ENCODE assay signal across 8 cellular contexts in genomic region chr3:139202226-139202958, GRCh38.
DNase-seq lines count a peak whose midpoint lies in the region; ATAC-seq and TF ChIP-seq lines count a peak whose summit lies in the region.

No MANE protein-coding gene starts in this region.

- H3K36me3 Mint-ChIP-seq in CD8-positive, alpha-beta T cell, result no peaks in the 10 kb centered on the region

- no peaks in the 10 kb centered on the region for H3K27me3 ChIP-seq in heart right ventricle
- H3K27me3 ChIP-seq in CD8-positive, alpha-beta T cell (ENCODE audit: insufficient read depth, low read length), result peaks cover 3% of the 10 kb centered on the region

- peak in 5 of 9 donors; percentile 12 to 32 (median 26) for TF ChIP-seq CTCF in heart right ventricle (IDR thresholded peaks at IDR 0.05)
- no peak for TF ChIP-seq CTCF in CD8-positive, alpha-beta T cell (IDR thresholded peaks at IDR 0.05)

- no peaks in the 10 kb centered on the region for H3K9me3 Mint-ChIP-seq in CD8-positive, alpha-beta T cell

- no peaks in the 10 kb centered on the region for H3K36me3 ChIP-seq in heart right ventricle
- no peaks in the 10 kb centered on the region for H3K36me3 ChIP-seq in CD8-positive, alpha-beta T cell (ENCODE audit: insufficient read depth, low read length)

- DNase-seq in Daoy (ENCODE audit: low read depth), result peak; percentile 33
- DNase-seq in NCI-H69 (lab: John Stamatoyannopoulos, UW), result peak; percentile 1
- DNase-seq in heart right ventricle, result peak in 1 of 2 donors; percentile 20
- no peak for DNase-seq in stimulated activated naive CD4-positive, alpha-beta T cell treated with Interleukin-2 at 50 U/mL for 16 hours (lab: John Stamatoyannopoulos, UW)
- no peak for DNase-seq in NCI-H2029 treated with DMSO at 0.1 percent for 48 hours (lab: John Stamatoyannopoulos, UW)
- DNase-seq in CD8-positive, alpha-beta T cell, result no peak

- ATAC-seq in GM21576 (IDR thresholded peaks at IDR 0.05; ENCODE audit: unreplicated experiment) (peak; percentile 64), heart right ventricle (peak; percentile 42 to 79 (median 57)), esophagus mucosa (no peak)
- no peak for ATAC-seq in CD8-positive, alpha-beta T cell

- no peak overlapping the region for H3K27ac Mint-ChIP-seq in CD8-positive, alpha-beta T cell

- POLR2A ChIA-PET in CD8-positive, alpha-beta T cell (lab: Charles Lee), result no interaction called here

- peaks cover 10% of the 10 kb centered on the region for H3K27me3 Mint-ChIP-seq in CD8-positive, alpha-beta T cell (ENCODE audit: low read depth)

- no peak overlapping the region for H3K27ac ChIP-seq in heart right ventricle
- H3K27ac ChIP-seq in CD8-positive, alpha-beta T cell (ENCODE audit: low read depth, low read length), result no peak overlapping the region

- no peak overlapping the region for H3K4me3 Mint-ChIP-seq in CD8-positive, alpha-beta T cell

- WGBS in heart right ventricle, 2 donors, result 32% methylated on average over 5 of the region's 5 CpGs

- intact Hi-C loops in heart right ventricle (cut with DNase I), result no loop called here
- intact Hi-C loops in CD8-positive, alpha-beta T cell (cut with DNase I, micrococcal nuclease), result no loop called here

- peaks cover 0 to 3% (median 0%) of the 10 kb centered on the region in 9 donors for H3K4me1 ChIP-seq in heart right ventricle
- H3K4me1 ChIP-seq in CD8-positive, alpha-beta T cell (ENCODE audit: insufficient read depth, low read length), result no peaks in the 10 kb centered on the region

- no peak overlapping the region for H3K4me3 ChIP-seq in heart right ventricle
- no peak overlapping the region for H3K4me3 ChIP-seq in CD8-positive, alpha-beta T cell (ENCODE audit: low read depth, low read length)

- no peaks in the 10 kb centered on the region for H3K9me3 ChIP-seq in heart right ventricle
- no peaks in the 10 kb centered on the region for H3K9me3 ChIP-seq in CD8-positive, alpha-beta T cell (ENCODE audit: low read length)

- CTCF ChIA-PET in CD8-positive, alpha-beta T cell (lab: Charles Lee), result no interaction called here

- H3K4me1 Mint-ChIP-seq in CD8-positive, alpha-beta T cell (ENCODE audit: low read depth), result no peaks in the 10 kb centered on the region

Comparison
In these comparisons a context has a peak if more than half of its experiments do, and no peak if none do; other contexts are left out.
1. DNase-seq: peak in Daoy (single experiment) and NCI-H69 (single experiment); none in stimulated activated naive CD4-positive, alpha-beta T cell treated with Interleukin-2 at 50 U/mL for 16 hours (single experiment), NCI-H2029 treated with DMSO at 0.1 percent for 48 hours (single experiment) and CD8-positive, alpha-beta T cell (0 of 7).
2. ATAC-seq: peak in GM21576 (single experiment) and heart right ventricle (8 of 8); none in esophagus mucosa (single experiment) and CD8-positive, alpha-beta T cell (single experiment).